Comparison of ENCODE assay signal across 10 cellular contexts in genomic region chr15:71806452-71806931, GRCh38. TPM values are rescaled to one million over a fixed set of nuclear protein-coding genes. Genes with fewer than 3 reads are reported as not detected.
DNase-seq lines count a peak whose midpoint lies in the region; TF ChIP-seq lines count a peak whose summit lies in the region.
"Had no signal": no experiment of that assay in that cellular context is flagged by ENCODE, and none has a peak within 500 bp of the region (broad histone marks: within the 10 kb centered on the region; RNA-seq: fewer than 3 reads in every experiment).

No MANE protein-coding gene starts in this region.

- no peak overlapping the region for H3K4me3 Mint-ChIP-seq in chondrocyte (ENCODE audit: unreplicated experiment)
- H3K4me3 Mint-ChIP-seq: activated T-cell treated with anti-CD3 and anti-CD28 coated beads, Interleukin-2, amount 50 U/mL, for 24 hours had no signal

- TF ChIP-seq POLR2A in testis (IDR thresholded peaks at IDR 0.05), result no peak

- H3K9me3 Mint-ChIP-seq in chondrocyte (ENCODE audit: low read depth), result no peaks in the 10 kb centered on the region
- H3K9me3 Mint-ChIP-seq: activated T-cell treated with anti-CD3 and anti-CD28 coated beads, Interleukin-2, amount 50 U/mL, for 24 hours had no signal

- intact Hi-C loops in testis (cut with DNase I; ENCODE audit: low total_unique reads), result no loop called here

- H3K27ac Mint-ChIP-seq in chondrocyte (ENCODE audit: unreplicated experiment), result no peak overlapping the region
- H3K27ac Mint-ChIP-seq: activated T-cell treated with anti-CD3 and anti-CD28 coated beads, Interleukin-2, amount 50 U/mL, for 24 hours had no signal

- H3K27me3 ChIP-seq in testis, result no peaks in the 10 kb centered on the region

- no peaks in the 10 kb centered on the region for H3K36me3 Mint-ChIP-seq in chondrocyte (ENCODE audit: low read depth)

- H3K4me3 ChIP-seq in HFF-Myc (replicated peaks; ENCODE audit: low read depth, low read length) (no peak overlapping the region), fibroblast of the aortic adventitia (ENCODE audit: low read depth, low read length) (no peak overlapping the region), testis (no peak overlapping the region)

- DNase-seq in HFF-Myc (ENCODE audit: extremely low read depth, low read depth) (peak; percentile 17), SK-MEL-5 (ENCODE audit: low read depth, low spot score) (peak; percentile 8), fibroblast of the aortic adventitia (ENCODE audit: low read depth) (peak; percentile 63), testis (peak; percentile 30), NCI-H526 treated with DMSO at 0.1 percent for 48 hours (lab: John Stamatoyannopoulos, UW) (no peak), chondrocyte (ENCODE audit: low spot score) (no peak), GM10266 (ENCODE audit: extremely low spot score) (no peak)
- DNase-seq: activated T-cell treated with anti-CD3 and anti-CD28 coated beads, Interleukin-2, amount 50 U/mL, for 24 hours; T-helper 9 cell had no signal

- TF ChIP-seq CTCF in HFF-Myc (IDR thresholded peaks at IDR 0.05; ENCODE audit: low read depth, low read length, missing control alignments) (no peak), fibroblast of the aortic adventitia (IDR thresholded peaks at IDR 0.05; ENCODE audit: insufficient read depth, low read length) (no peak), testis (IDR thresholded peaks at IDR 0.05) (no peak), chondrocyte (IDR thresholded peaks at IDR 0.05) (no peak), GM10266 (IDR thresholded peaks at IDR 0.05; ENCODE audit: control insufficient read depth, insufficient read depth, low read depth, missing control alignments) (no peak)

- no peaks in the 10 kb centered on the region for H3K27me3 Mint-ChIP-seq in chondrocyte (ENCODE audit: low read depth)

- peaks cover 24% of the 10 kb centered on the region for H3K4me1 ChIP-seq in testis

- H3K36me3 ChIP-seq in testis (ENCODE audit: low read depth, missing control alignments), result no peaks in the 10 kb centered on the region

- 48 to 65% methylated on average over 6 to 7 of the region's 7 CpGs for WGBS in testis, 2 donors

- H3K9me3 ChIP-seq in testis, result no peaks in the 10 kb centered on the region

- in situ Hi-C loops in SK-MEL-5 (cut with HindIII; ENCODE audit: low pct_unique_long_range_greater_than_20kb, low sequenced_read_pairs), result no loop called here

- no peak overlapping the region for H3K27ac ChIP-seq in testis

- peaks cover 45% of the 10 kb centered on the region for H3K4me1 Mint-ChIP-seq in chondrocyte (ENCODE audit: low read depth)

RNA-seq across cellular contexts. Expression of gene NR2E3, which starts 3.9 kb away (rescaled TPM):
- total RNA-seq in SK-MEL-5 (2014; rRNA removed; shearing (Covaris generic)), result not detected in 2 replicates
- polyA plus RNA-seq in SK-MEL-5 (2015; cell fraction: cytosol; rRNA removed), result not detected in 2 replicates
- polyA plus RNA-seq in SK-MEL-5 (2015; cell fraction: nucleus; rRNA removed), result not detected in 2 replicates
- 0.33 and 0.63 TPM in 2 replicates for total RNA-seq in fibroblast of the aortic adventitia (ENCODE audit: low replicate concordance)
- total RNA-seq in testis, result 1 to 10 TPM; 4.3 to 4.8 TPM
- 1.2 TPM for polyA plus RNA-seq in testis (ENCODE audit: insufficient read depth, low read depth, low replicate concordance)
- total RNA-seq in chondrocyte, result not detected in 3 replicates
- total RNA-seq: mesenteric fat pad had no signal

Comparison
In these comparisons a context has a peak if more than half of its experiments do, and no peak if none do; other contexts are left out.
1. DNase-seq: peak in HFF-Myc (single experiment), SK-MEL-5 (single experiment), fibroblast of the aortic adventitia (single experiment) and testis (single experiment); none in NCI-H526 treated with DMSO at 0.1 percent for 48 hours (single experiment), chondrocyte (single experiment) and GM10266 (single experiment).